In the genomic region with DNA sequence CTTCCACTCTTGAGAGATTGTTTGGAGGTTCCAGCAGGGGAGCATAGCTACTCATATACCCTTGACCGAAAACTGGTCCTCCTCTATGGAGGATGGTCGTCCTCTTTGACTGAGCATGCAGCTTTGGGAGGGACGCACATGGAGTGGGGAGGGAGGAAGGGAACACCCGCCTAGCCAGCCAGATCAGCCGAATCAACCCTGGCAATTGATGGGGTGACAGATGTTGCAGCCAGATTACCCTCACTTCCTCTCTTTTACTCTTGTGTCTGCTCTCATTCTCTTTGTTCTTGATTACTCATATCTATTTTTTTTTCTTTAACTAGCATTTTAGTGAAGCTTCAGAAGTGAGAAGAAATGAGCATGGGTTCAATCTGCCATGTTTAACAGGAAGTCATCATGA, we compare ENCODE assay signal across 1 cellular context.
A peak's percentile ranks its signal among the peaks of the same experiment; 100 is the strongest.
TF ChIP-seq lines count a peak whose summit lies in the region.

No MANE protein-coding gene starts in this region.

TF ChIP-seq in GM12878, 131 proteins besides CTCF, POLR2A, EP300 and RAD21:
- TF ChIP-seq SPI1 (IDR thresholded peaks at IDR 0.05; ENCODE audit: borderline replicate concordance, insufficient read depth, low read depth, low read length) = peak; percentile 16; the same call in 1 of the 2 replicates
- TF ChIP-seq CREB1 (IDR thresholded peaks at IDR 0.05; ENCODE audit: low read depth) = no peak
